In genomic region chr22:24181088-24181995, GRCh38 we compare ENCODE assay signal across 9 cellular contexts. TPM values are rescaled to one million over a fixed set of nuclear protein-coding genes. Genes with fewer than 3 reads are reported as not detected.
DNase-seq lines count a peak whose midpoint lies in the region; ATAC-seq and TF ChIP-seq lines count a peak whose summit lies in the region.
"Had no signal": no experiment of that assay in that cellular context is flagged by ENCODE, and none has a peak within 500 bp of the region (broad histone marks: within the 10 kb centered on the region; RNA-seq: fewer than 3 reads in every experiment).

A gene with protein sequence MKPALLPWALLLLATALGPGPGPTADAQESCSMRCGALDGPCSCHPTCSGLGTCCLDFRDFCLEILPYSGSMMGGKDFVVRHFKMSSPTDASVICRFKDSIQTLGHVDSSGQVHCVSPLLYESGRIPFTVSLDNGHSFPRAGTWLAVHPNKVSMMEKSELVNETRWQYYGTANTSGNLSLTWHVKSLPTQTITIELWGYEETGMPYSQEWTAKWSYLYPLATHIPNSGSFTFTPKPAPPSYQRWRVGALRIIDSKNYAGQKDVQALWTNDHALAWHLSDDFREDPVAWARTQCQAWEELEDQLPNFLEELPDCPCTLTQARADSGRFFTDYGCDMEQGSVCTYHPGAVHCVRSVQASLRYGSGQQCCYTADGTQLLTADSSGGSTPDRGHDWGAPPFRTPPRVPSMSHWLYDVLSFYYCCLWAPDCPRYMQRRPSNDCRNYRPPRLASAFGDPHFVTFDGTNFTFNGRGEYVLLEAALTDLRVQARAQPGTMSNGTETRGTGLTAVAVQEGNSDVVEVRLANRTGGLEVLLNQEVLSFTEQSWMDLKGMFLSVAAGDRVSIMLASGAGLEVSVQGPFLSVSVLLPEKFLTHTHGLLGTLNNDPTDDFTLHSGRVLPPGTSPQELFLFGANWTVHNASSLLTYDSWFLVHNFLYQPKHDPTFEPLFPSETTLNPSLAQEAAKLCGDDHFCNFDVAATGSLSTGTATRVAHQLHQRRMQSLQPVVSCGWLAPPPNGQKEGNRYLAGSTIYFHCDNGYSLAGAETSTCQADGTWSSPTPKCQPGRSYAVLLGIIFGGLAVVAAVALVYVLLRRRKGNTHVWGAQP (plus strand): TSS chr22:24181487. CDS start chr22:24181520, 33 bp downstream.

- ATAC-seq in Right ventricle myocardium inferior: peak; percentile 6
- ATAC-seq in lung (ENCODE audit: insufficient read depth, low FRiP score): peak; percentile 10
- no peak for ATAC-seq in HG03342 (IDR thresholded peaks at IDR 0.05; ENCODE audit: unreplicated experiment)

- peaks cover 10 to 13% of the 10 kb centered on the region in 2 donors for H3K4me1 ChIP-seq in duodenal mucosa (ENCODE audit: control insufficient read depth in 1 of 2, insufficient read depth in 2 of 2, low read length in 2 of 2)
- peaks cover 0 to 5% of the 10 kb centered on the region in 2 donors for H3K4me1 ChIP-seq in lung (ENCODE audit: control insufficient read depth in 2 of 2, insufficient read depth in 2 of 2, low read length in 2 of 2)
- peaks cover 37% of the 10 kb centered on the region for H3K4me1 ChIP-seq in vagina

- no peaks in the 10 kb centered on the region for H3K9me3 ChIP-seq in duodenal mucosa (ENCODE audit: control insufficient read depth in 1 of 2, low read length in 2 of 2)
- no peaks in the 10 kb centered on the region for H3K9me3 ChIP-seq in lung (ENCODE audit: control insufficient read depth in 2 of 2, insufficient read depth in 1 of 2, low read length in 1 of 2)
- H3K9me3 ChIP-seq in vagina: no peaks in the 10 kb centered on the region

- H3K27ac ChIP-seq in duodenal mucosa (ENCODE audit: low read depth, low read length): no peak within 1 kb of the TSS
- H3K27ac ChIP-seq in lung (ENCODE audit: low read depth in 1 of 2, low read length in 1 of 2): peak within 1 kb of the TSS in 1 of 2 donors; percentile 50
- H3K27ac ChIP-seq in vagina: peak within 1 kb of the TSS; percentile 67

- intact Hi-C loops in Right ventricle myocardium inferior (cut with DNase I): no loop called here
- intact Hi-C loops in cardiac septum (cut with DNase I): no loop called here
- intact Hi-C loops in vagina (cut with DNase I): no loop called here

- WGBS in lung, 2 donors: 59 to 83% methylated on average over 29 to 35 of the region's 35 CpGs

- DNase-seq in Right ventricle myocardium inferior (ENCODE audit: missing footprints): peak; percentile 69
- no peak for DNase-seq in cardiac septum (ENCODE audit: low spot score)
- DNase-seq in lung (ENCODE audit: low spot score): no peak
- DNase-seq in vagina (ENCODE audit: extremely low spot score in 2 of 2): no peak
- DNase-seq in NCI-H1105 (lab: John Stamatoyannopoulos, UW): no peak
- DNase-seq in SKM-1 (lab: John Stamatoyannopoulos, UW; ENCODE audit: unreplicated experiment): no peak
- DNase-seq: naive B cell had no signal

- TF ChIP-seq CTCF in lung (IDR thresholded peaks at IDR 0.05; ENCODE audit: control extremely low read depth, extremely low read depth) (no peak), vagina (IDR thresholded peaks at IDR 0.05) (no peak)

- H3K27me3 ChIP-seq in duodenal mucosa (ENCODE audit: control insufficient read depth in 1 of 2, insufficient read depth in 2 of 2, low read length in 2 of 2): no peaks in the 10 kb centered on the region
- H3K27me3 ChIP-seq in lung (ENCODE audit: control insufficient read depth, insufficient read depth): no peaks in the 10 kb centered on the region
- H3K27me3 ChIP-seq in vagina: no peaks in the 10 kb centered on the region

- no peak for TF ChIP-seq POLR2A in vagina (IDR thresholded peaks at IDR 0.05)

- no peak within 1 kb of the TSS for H3K9ac ChIP-seq in duodenal mucosa (ENCODE audit: low read depth in 1 of 2, low read length in 2 of 2)

- H3K36me3 ChIP-seq in duodenal mucosa (ENCODE audit: control insufficient read depth in 1 of 2, insufficient read depth in 2 of 2, low read length in 2 of 2): peaks cover 0 to 19% of the 10 kb centered on the region in 2 donors
- peaks cover 0 to 26% of the 10 kb centered on the region in 2 donors for H3K36me3 ChIP-seq in lung (ENCODE audit: control insufficient read depth in 2 of 2, insufficient read depth in 2 of 2, low read length in 2 of 2)
- peaks cover 0 to 20% of the 10 kb centered on the region in 2 donors for H3K36me3 ChIP-seq in vagina

- H3K4me3 ChIP-seq in duodenal mucosa (ENCODE audit: low read depth in 1 of 2, low read length in 2 of 2) (peak within 1 kb of the TSS; percentile 32 to 40), lung (peak within 1 kb of the TSS; percentile 29), vagina (peak within 1 kb of the TSS; percentile 27 to 29)

RNA-seq across cellular contexts. Expression of the gene that starts here (rescaled TPM):
- total RNA-seq in Right ventricle myocardium inferior (2.8 TPM), cardiac septum (3.1 TPM), lung (10 to 100 TPM; 15.9 to 82.6 TPM), vagina (9.1 TPM)
- 100 to 1,000 TPM in 1 of 2 donors, 10 to 100 TPM in 1; 16.8 to 192 TPM for polyA plus RNA-seq in lung
